15 cellular contexts compared by ENCODE assay signal in genomic region chr11:65280646-65281045, GRCh38. TPM values are rescaled to one million over a fixed set of nuclear protein-coding genes. Genes with fewer than 3 reads are reported as not detected.
DNase-seq lines count a peak whose midpoint lies in the region; ATAC-seq lines count a peak whose summit lies in the region.
"Had no signal": no experiment of that assay in that cellular context is flagged by ENCODE, and none has a peak within 500 bp of the region (broad histone marks: within the 10 kb centered on the region; RNA-seq: fewer than 3 reads in every experiment).

No MANE protein-coding gene starts in this region.

- no peak overlapping the region for H3K27ac Mint-ChIP-seq in activated T-helper 17 cell treated with anti-CD3 and anti-CD28 coated beads, Interleukin-2, amount 50 U/mL, for 72 hours
- H3K27ac Mint-ChIP-seq: endodermal cell had no signal

- H4K20me1 ChIP-seq in GM23248 (ENCODE audit: insufficient read depth): no peaks in the 10 kb centered on the region

- H3K4me1 ChIP-seq in GM23248 (ENCODE audit: insufficient read depth) (peaks cover 40% of the 10 kb centered on the region), skeletal muscle satellite cell (ENCODE audit: control insufficient read depth, insufficient read depth, low read length) (peaks cover 38% of the 10 kb centered on the region)

- peak overlapping the region; percentile 90 for H3K27ac ChIP-seq in GM23248

- no peak overlapping the region for H2AFZ ChIP-seq in GM23248

- H3K4me3 Mint-ChIP-seq in activated T-helper 17 cell treated with anti-CD3 and anti-CD28 coated beads, Interleukin-2, amount 50 U/mL, for 72 hours: peak overlapping the region; percentile 66
- H3K4me3 Mint-ChIP-seq: endodermal cell, natural killer cell had no signal

- no peak for ATAC-seq in activated T-helper 17 cell treated with anti-CD3 and anti-CD28 coated beads, Interleukin-2, amount 50 U/mL, for 72 hours (replicated peaks)
- ATAC-seq: natural killer cell had no signal

- H3K9me3 ChIP-seq in GM23248 (ENCODE audit: low read depth) (no peaks in the 10 kb centered on the region), skeletal muscle satellite cell (replicated peaks; ENCODE audit: low read length) (no peaks in the 10 kb centered on the region)

- H3K9me2 ChIP-seq in GM23248 (ENCODE audit: insufficient read depth): no peaks in the 10 kb centered on the region

- H3K36me3 ChIP-seq in GM23248 (ENCODE audit: low read depth): no peaks in the 10 kb centered on the region; the same call in 1 of the 2 replicates
- H3K36me3 ChIP-seq in skeletal muscle satellite cell (ENCODE audit: insufficient read depth, low read length): peaks cover 25% of the 10 kb centered on the region

- DNase-seq in GM23248: no peak
- peak; percentile 44 for DNase-seq in iris pigment epithelial cell (ENCODE audit: low read depth)
- no peak for DNase-seq in nucleus accumbens (lab: John Stamatoyannopoulos, UW)
- DNase-seq in DMS153 (lab: John Stamatoyannopoulos, UW): no peak
- no peak for DNase-seq in stimulated activated CD4-positive, alpha-beta T cell treated with anti-CD3 and anti-CD28 coated beads, Interleukin-15, amount 100 ng/mL, for 24 hours
- DNase-seq: activated CD4-positive, alpha-beta T cell treated with anti-CD3 and anti-CD28 coated beads for 48 hours; activated T-cell treated with anti-CD3 and anti-CD28 coated beads, Interleukin-2, amount 50 U/mL, for 1 hour; central memory CD4-positive, alpha-beta T cell; endodermal cell; natural killer cell; NCI-H2029 treated with DMSO at 0.1 percent for 48 hours; NCI-H524 treated with DMSO at 0.1 percent for 48 hours had no signal

- 97 to 99% methylated on average over 4 of the region's 4 CpGs for WGBS in GM23248 (ENCODE audit: low coverage in 1 of 2, low lambda C conversion rate in 2 of 2, missing lambda C conversion rate in 2 of 2), 2 experiments

- H3K4me3 ChIP-seq in GM23248 (no peak overlapping the region), skeletal muscle satellite cell (ENCODE audit: low read length) (no peak overlapping the region)

- no peaks in the 10 kb centered on the region for H3K27me3 Mint-ChIP-seq in activated T-helper 17 cell treated with anti-CD3 and anti-CD28 coated beads, Interleukin-2, amount 50 U/mL, for 72 hours

- H3K9ac ChIP-seq in GM23248: no peak overlapping the region
- H3K9ac ChIP-seq in skeletal muscle satellite cell (ENCODE audit: low read depth, low read length): peak overlapping the region; percentile 57

- H3F3A ChIP-seq in GM23248 (ENCODE audit: insufficient read depth): peaks cover 44% of the 10 kb centered on the region

- in situ Hi-C loops in GM23248 (cut with MboI): no loop called here

- no peaks in the 10 kb centered on the region for H3K9me3 Mint-ChIP-seq in activated T-helper 17 cell treated with anti-CD3 and anti-CD28 coated beads, Interleukin-2, amount 50 U/mL, for 72 hours
- H3K9me3 Mint-ChIP-seq: activated naive CD4-positive, alpha-beta T cell treated with anti-CD3 and anti-CD28 coated beads, Interleukin-2, amount 50 U/mL, for 72 hours; endodermal cell; natural killer cell had no signal

- H3K4me1 Mint-ChIP-seq in activated T-helper 17 cell treated with anti-CD3 and anti-CD28 coated beads, Interleukin-2, amount 50 U/mL, for 72 hours: peaks cover 10% of the 10 kb centered on the region
- H3K4me1 Mint-ChIP-seq: natural killer cell had no signal

- H3K36me3 Mint-ChIP-seq in activated T-helper 17 cell treated with anti-CD3 and anti-CD28 coated beads, Interleukin-2, amount 50 U/mL, for 72 hours (ENCODE audit: low read depth): peaks cover 99% of the 10 kb centered on the region

- H3K27me3 ChIP-seq in GM23248 (replicated peaks; ENCODE audit: insufficient read depth) (no peaks in the 10 kb centered on the region), skeletal muscle satellite cell (ENCODE audit: control insufficient read depth, insufficient read depth, low read length) (no peaks in the 10 kb centered on the region)

- H3K79me2 ChIP-seq in GM23248 (ENCODE audit: insufficient read depth): peaks cover 14% of the 10 kb centered on the region

- peak overlapping the region; percentile 74 for H3K4me2 ChIP-seq in GM23248 (ENCODE audit: unreplicated experiment)
- no peak overlapping the region for H3K4me2 ChIP-seq in skeletal muscle satellite cell (ENCODE audit: low read length)

RNA-seq across cellular contexts. Expression of gene POLA2, which starts 18.9 kb away (rescaled TPM):
- 6.7 and 8.6 TPM in 2 replicates for total RNA-seq in GM23248 (2014; rRNA removed; shearing (Covaris generic))
- 8.7 and 8.9 TPM in 2 replicates for polyA plus RNA-seq in GM23248 (2016; fragmentation: Nextera tagmentation; extraction: Ambion mirVana)
- 10 to 100 TPM; 54.6 to 64.1 TPM for total RNA-seq in activated T-helper 17 cell treated with anti-CD3 and anti-CD28 coated beads, Interleukin-2, amount 50 U/mL, for 72 hours
- 6.6 and 12.7 TPM in 2 replicates for total RNA-seq in skeletal muscle satellite cell (2012; rRNA removed)

RNA-seq across cellular contexts. Expression of gene CDC42EP2, which starts 34.0 kb away (rescaled TPM):
- total RNA-seq in GM23248 (2014; rRNA removed; shearing (Covaris generic)): 32.1 and 32.6 TPM in 2 replicates
- polyA plus RNA-seq in GM23248 (2016; fragmentation: Nextera tagmentation; extraction: Ambion mirVana): 37.9 and 40.3 TPM in 2 replicates
- 1 to 10 TPM in 1 of 2 donors, under 1 TPM in 1; 0.73 to 2.0 TPM for total RNA-seq in activated T-helper 17 cell treated with anti-CD3 and anti-CD28 coated beads, Interleukin-2, amount 50 U/mL, for 72 hours
- total RNA-seq in skeletal muscle satellite cell (2012; rRNA removed): 18.0 and 36.9 TPM in 2 replicates

RNA-seq across cellular contexts. Expression of gene DPF2, which starts 53.0 kb away (rescaled TPM):
- 27.7 and 30.0 TPM in 2 replicates for total RNA-seq in GM23248 (2014; rRNA removed; shearing (Covaris generic))
- polyA plus RNA-seq in GM23248 (2016; fragmentation: Nextera tagmentation; extraction: Ambion mirVana): 51.2 and 54.1 TPM in 2 replicates
- 10 to 100 TPM; 66.0 to 89.5 TPM for total RNA-seq in activated T-helper 17 cell treated with anti-CD3 and anti-CD28 coated beads, Interleukin-2, amount 50 U/mL, for 72 hours
- 32.3 and 34.5 TPM in 2 replicates for total RNA-seq in skeletal muscle satellite cell (2012; rRNA removed)

Comparison
In these comparisons a context has a peak if more than half of its experiments do, and no peak if none do; other contexts are left out.
1. RNA of gene CDC42EP2, which starts 34.0 kb away (total RNA-seq): 32.1 to 32.6 TPM in GM23248; 0.73 to 2.0 TPM in activated T-helper 17 cell treated with anti-CD3 and anti-CD28 coated beads, Interleukin-2, amount 50 U/mL, for 72 hours; every median in the first group is over 10 times any median in the second.